ENCODE assay signal across 9 cellular contexts in genomic region chr4:109876634-109877265, GRCh38. TPM values are rescaled to one million over a fixed set of nuclear protein-coding genes. Genes with fewer than 3 reads are reported as not detected.
"Had no signal": no experiment of that assay in that cellular context is flagged by ENCODE, and none has a peak within 500 bp of the region (broad histone marks: within the 10 kb centered on the region; RNA-seq: fewer than 3 reads in every experiment).

No MANE protein-coding gene starts in this region.

- H3K4me3 ChIP-seq: GM23248, HAP-1 had no signal

- H3K9ac ChIP-seq: GM23248 had no signal

- DNase-seq: GM23248, GOT3, H7, HFFc6, KG1 had no signal

- H3K27ac ChIP-seq: GM23248 had no signal

- H3K36me3 ChIP-seq: HAP-1 had no signal

- H2AFZ ChIP-seq: GM23248 had no signal

- ATAC-seq: HCT116 had no signal

- H3K4me1 ChIP-seq: HAP-1 had no signal

- H3K9me3 ChIP-seq: HAP-1 had no signal

RNA-seq across cellular contexts. Expression of gene LRIT3, which starts 28.8 kb away (rescaled TPM):
- total RNA-seq: H4, HT-29 had no signal

RNA-seq across cellular contexts. Expression of gene RRH, which starts 49.0 kb away (rescaled TPM):
- total RNA-seq: GM23248, H4, H7, HFFc6, HT-29 had no signal
